1 cellular context compared by ENCODE assay signal in the genomic region with DNA sequence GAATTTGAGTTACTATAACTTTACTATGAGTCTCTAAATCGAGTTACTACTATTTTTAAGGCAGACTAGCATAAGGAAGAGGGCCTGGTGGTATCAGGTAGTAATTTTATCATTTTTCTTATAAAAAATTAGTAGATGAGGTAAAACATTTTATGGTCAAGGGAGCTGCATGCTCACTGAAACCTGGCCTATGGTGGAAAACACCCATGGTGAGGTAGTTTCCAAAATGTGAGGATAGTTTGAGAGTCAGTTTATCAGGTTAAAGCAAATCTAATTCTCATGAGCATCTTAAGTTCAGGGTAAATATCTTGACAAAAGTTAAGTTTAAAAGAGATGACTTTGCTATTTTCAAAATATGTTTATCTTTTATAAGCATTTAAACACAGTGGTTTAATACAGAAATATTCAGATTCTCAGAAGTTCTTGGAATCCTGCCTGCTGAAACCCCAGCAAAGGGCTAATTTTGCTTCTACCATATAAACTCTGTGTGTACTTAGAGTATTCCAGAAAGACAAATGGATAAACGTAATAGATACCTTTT.
TF ChIP-seq lines count a peak whose summit lies in the region.

No MANE protein-coding gene starts in this region.

TF ChIP-seq in GM12878, 131 proteins besides CTCF, POLR2A, EP300 and RAD21:
- TF ChIP-seq, protein P1, sequence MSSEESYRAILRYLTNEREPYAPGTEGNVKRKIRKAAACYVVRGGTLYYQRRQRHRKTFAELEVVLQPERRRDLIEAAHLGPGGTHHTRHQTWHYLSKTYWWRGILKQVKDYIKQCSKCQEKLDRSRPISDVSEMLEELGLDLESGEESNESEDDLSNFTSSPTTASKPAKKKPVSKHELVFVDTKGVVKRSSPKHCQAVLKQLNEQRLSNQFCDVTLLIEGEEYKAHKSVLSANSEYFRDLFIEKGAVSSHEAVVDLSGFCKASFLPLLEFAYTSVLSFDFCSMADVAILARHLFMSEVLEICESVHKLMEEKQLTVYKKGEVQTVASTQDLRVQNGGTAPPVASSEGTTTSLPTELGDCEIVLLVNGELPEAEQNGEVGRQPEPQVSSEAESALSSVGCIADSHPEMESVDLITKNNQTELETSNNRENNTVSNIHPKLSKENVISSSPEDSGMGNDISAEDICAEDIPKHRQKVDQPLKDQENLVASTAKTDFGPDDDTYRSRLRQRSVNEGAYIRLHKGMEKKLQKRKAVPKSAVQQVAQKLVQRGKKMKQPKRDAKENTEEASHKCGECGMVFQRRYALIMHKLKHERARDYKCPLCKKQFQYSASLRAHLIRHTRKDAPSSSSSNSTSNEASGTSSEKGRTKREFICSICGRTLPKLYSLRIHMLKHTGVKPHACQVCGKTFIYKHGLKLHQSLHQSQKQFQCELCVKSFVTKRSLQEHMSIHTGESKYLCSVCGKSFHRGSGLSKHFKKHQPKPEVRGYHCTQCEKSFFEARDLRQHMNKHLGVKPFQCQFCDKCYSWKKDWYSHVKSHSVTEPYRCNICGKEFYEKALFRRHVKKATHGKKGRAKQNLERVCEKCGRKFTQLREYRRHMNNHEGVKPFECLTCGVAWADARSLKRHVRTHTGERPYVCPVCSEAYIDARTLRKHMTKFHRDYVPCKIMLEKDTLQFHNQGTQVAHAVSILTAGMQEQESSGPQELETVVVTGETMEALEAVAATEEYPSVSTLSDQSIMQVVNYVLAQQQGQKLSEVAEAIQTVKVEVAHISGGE (CRISPR knock-in tag; IDR thresholded peaks at IDR 0.05) = no peak
- TF ChIP-seq MTA3 (IDR thresholded peaks at IDR 0.05; ENCODE audit: borderline replicate concordance, low read length) (no peak), ZNF274 (IDR thresholded peaks at IDR 0.05; ENCODE audit: insufficient read depth, insufficient read length) (no peak), KDM1A (IDR thresholded peaks at IDR 0.05; ENCODE audit: borderline replicate concordance) (no peak), ATF7 (IDR thresholded peaks at IDR 0.05; ENCODE audit: low read depth) (no peak), BACH1 (IDR thresholded peaks at IDR 0.05; ENCODE audit: borderline replicate concordance) (no peak), YBX1 (IDR thresholded peaks at IDR 0.05) (no peak), HDGF (IDR thresholded peaks at IDR 0.05) (no peak), CREB1 (IDR thresholded peaks at IDR 0.05; ENCODE audit: low read depth) (no peak), IKZF1 (conservative IDR thresholded peaks at IDR 0.05) (0 out of 2 replicates have a peak, but pooled peaks have one; percentile 3), ETV6 (conservative IDR thresholded peaks at IDR 0.05 in 1 of 2, IDR thresholded peaks at IDR 0.05 in 1 of 2; ENCODE audit: borderline replicate concordance in 1 of 2, low read depth in 1 of 2) (no peak), RUNX3 (IDR thresholded peaks at IDR 0.05; ENCODE audit: low read length) (peak; percentile 42; the same call in 1 of the 2 replicates), NRF1 (conservative IDR thresholded peaks at IDR 0.05; ENCODE audit: low read depth, low read length) (no peak), LARP7 (IDR thresholded peaks at IDR 0.05) (no peak), RBBP5 (conservative IDR thresholded peaks at IDR 0.05) (no peak), SMAD1 (IDR thresholded peaks at IDR 0.05; ENCODE audit: low read depth, partially characterized antibody) (no peak), CBX3 (IDR thresholded peaks at IDR 0.05; ENCODE audit: borderline replicate concordance, low read depth) (no peak)
- TF ChIP-seq, protein P2, sequence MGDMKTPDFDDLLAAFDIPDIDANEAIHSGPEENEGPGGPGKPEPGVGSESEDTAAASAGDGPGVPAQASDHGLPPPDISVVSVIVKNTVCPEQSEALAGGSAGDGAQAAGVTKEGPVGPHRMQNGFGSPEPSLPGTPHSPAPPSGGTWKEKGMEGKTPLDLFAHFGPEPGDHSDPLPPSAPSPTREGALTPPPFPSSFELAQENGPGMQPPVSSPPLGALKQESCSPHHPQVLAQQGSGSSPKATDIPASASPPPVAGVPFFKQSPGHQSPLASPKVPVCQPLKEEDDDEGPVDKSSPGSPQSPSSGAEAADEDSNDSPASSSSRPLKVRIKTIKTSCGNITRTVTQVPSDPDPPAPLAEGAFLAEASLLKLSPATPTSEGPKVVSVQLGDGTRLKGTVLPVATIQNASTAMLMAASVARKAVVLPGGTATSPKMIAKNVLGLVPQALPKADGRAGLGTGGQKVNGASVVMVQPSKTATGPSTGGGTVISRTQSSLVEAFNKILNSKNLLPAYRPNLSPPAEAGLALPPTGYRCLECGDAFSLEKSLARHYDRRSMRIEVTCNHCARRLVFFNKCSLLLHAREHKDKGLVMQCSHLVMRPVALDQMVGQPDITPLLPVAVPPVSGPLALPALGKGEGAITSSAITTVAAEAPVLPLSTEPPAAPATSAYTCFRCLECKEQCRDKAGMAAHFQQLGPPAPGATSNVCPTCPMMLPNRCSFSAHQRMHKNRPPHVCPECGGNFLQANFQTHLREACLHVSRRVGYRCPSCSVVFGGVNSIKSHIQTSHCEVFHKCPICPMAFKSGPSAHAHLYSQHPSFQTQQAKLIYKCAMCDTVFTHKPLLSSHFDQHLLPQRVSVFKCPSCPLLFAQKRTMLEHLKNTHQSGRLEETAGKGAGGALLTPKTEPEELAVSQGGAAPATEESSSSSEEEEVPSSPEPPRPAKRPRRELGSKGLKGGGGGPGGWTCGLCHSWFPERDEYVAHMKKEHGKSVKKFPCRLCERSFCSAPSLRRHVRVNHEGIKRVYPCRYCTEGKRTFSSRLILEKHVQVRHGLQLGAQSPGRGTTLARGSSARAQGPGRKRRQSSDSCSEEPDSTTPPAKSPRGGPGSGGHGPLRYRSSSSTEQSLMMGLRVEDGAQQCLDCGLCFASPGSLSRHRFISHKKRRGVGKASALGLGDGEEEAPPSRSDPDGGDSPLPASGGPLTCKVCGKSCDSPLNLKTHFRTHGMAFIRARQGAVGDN (IDR thresholded peaks at IDR 0.05) = 0 out of 2 replicates have a peak, but pooled peaks have one; percentile 20
- TF ChIP-seq, protein P3, sequence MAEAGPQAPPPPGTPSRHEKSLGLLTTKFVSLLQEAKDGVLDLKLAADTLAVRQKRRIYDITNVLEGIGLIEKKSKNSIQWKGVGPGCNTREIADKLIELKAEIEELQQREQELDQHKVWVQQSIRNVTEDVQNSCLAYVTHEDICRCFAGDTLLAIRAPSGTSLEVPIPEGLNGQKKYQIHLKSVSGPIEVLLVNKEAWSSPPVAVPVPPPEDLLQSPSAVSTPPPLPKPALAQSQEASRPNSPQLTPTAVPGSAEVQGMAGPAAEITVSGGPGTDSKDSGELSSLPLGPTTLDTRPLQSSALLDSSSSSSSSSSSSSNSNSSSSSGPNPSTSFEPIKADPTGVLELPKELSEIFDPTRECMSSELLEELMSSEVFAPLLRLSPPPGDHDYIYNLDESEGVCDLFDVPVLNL (IDR thresholded peaks at IDR 0.05; ENCODE audit: low read depth, low read length) = no peak
- TF ChIP-seq, protein P4, sequence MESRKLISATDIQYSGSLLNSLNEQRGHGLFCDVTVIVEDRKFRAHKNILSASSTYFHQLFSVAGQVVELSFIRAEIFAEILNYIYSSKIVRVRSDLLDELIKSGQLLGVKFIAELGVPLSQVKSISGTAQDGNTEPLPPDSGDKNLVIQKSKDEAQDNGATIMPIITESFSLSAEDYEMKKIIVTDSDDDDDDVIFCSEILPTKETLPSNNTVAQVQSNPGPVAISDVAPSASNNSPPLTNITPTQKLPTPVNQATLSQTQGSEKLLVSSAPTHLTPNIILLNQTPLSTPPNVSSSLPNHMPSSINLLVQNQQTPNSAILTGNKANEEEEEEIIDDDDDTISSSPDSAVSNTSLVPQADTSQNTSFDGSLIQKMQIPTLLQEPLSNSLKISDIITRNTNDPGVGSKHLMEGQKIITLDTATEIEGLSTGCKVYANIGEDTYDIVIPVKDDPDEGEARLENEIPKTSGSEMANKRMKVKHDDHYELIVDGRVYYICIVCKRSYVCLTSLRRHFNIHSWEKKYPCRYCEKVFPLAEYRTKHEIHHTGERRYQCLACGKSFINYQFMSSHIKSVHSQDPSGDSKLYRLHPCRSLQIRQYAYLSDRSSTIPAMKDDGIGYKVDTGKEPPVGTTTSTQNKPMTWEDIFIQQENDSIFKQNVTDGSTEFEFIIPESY (IDR thresholded peaks at IDR 0.05) = no peak
- TF ChIP-seq, protein P5, sequence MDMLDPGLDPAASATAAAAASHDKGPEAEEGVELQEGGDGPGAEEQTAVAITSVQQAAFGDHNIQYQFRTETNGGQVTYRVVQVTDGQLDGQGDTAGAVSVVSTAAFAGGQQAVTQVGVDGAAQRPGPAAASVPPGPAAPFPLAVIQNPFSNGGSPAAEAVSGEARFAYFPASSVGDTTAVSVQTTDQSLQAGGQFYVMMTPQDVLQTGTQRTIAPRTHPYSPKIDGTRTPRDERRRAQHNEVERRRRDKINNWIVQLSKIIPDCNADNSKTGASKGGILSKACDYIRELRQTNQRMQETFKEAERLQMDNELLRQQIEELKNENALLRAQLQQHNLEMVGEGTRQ (IDR thresholded peaks at IDR 0.05; ENCODE audit: borderline replicate concordance, low read depth, low read length) = no peak
- TF ChIP-seq, protein P6, sequence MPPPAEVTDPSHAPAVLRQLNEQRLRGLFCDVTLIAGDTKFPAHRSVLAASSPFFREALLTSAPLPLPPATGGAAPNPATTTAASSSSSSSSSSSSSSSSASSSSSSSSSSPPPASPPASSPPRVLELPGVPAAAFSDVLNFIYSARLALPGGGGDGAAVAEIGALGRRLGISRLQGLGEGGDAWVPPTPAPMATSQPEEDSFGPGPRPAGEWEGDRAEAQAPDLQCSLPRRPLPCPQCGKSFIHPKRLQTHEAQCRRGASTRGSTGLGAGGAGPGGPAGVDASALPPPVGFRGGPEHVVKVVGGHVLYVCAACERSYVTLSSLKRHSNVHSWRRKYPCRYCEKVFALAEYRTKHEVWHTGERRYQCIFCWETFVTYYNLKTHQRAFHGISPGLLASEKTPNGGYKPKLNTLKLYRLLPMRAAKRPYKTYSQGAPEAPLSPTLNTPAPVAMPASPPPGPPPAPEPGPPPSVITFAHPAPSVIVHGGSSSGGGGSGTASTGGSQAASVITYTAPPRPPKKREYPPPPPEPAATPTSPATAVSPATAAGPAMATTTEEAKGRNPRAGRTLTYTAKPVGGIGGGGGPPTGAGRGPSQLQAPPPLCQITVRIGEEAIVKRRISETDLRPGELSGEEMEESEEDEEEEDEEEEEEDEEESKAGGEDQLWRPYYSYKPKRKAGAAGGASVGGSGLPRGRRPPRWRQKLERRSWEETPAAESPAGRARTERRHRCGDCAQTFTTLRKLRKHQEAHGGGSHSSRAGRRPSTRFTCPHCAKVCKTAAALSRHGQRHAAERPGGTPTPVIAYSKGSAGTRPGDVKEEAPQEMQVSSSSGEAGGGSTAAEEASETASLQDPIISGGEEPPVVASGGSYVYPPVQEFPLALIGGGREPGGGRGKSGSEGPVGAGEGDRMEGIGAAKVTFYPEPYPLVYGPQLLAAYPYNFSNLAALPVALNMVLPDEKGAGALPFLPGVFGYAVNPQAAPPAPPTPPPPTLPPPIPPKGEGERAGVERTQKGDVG (CRISPR knock-in tag; IDR thresholded peaks at IDR 0.05) = no peak
- TF ChIP-seq, protein P7, sequence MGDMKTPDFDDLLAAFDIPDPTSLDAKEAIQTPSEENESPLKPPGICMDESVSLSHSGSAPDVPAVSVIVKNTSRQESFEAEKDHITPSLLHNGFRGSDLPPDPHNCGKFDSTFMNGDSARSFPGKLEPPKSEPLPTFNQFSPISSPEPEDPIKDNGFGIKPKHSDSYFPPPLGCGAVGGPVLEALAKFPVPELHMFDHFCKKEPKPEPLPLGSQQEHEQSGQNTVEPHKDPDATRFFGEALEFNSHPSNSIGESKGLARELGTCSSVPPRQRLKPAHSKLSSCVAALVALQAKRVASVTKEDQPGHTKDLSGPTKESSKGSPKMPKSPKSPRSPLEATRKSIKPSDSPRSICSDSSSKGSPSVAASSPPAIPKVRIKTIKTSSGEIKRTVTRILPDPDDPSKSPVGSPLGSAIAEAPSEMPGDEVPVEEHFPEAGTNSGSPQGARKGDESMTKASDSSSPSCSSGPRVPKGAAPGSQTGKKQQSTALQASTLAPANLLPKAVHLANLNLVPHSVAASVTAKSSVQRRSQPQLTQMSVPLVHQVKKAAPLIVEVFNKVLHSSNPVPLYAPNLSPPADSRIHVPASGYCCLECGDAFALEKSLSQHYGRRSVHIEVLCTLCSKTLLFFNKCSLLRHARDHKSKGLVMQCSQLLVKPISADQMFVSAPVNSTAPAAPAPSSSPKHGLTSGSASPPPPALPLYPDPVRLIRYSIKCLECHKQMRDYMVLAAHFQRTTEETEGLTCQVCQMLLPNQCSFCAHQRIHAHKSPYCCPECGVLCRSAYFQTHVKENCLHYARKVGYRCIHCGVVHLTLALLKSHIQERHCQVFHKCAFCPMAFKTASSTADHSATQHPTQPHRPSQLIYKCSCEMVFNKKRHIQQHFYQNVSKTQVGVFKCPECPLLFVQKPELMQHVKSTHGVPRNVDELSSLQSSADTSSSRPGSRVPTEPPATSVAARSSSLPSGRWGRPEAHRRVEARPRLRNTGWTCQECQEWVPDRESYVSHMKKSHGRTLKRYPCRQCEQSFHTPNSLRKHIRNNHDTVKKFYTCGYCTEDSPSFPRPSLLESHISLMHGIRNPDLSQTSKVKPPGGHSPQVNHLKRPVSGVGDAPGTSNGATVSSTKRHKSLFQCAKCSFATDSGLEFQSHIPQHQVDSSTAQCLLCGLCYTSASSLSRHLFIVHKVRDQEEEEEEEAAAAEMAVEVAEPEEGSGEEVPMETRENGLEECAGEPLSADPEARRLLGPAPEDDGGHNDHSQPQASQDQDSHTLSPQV (IDR thresholded peaks at IDR 0.05) = no peak
